In genomic region chr1:112395261-112395831, GRCh38 we compare ENCODE assay signal across 8 cellular contexts. TPM values are rescaled to one million over a fixed set of nuclear protein-coding genes. Genes with fewer than 3 reads are reported as not detected.
DNase-seq lines count a peak whose midpoint lies in the region; ATAC-seq and TF ChIP-seq lines count a peak whose summit lies in the region.

No MANE protein-coding gene starts in this region.

- peaks cover 24% of the 10 kb centered on the region for H3K4me1 Mint-ChIP-seq in activated naive CD4-positive, alpha-beta T cell treated with anti-CD3 and anti-CD28 coated beads, Interleukin-2, amount 10 ng/mL, durations not matched to agents 7 days and 5 days

- no peaks in the 10 kb centered on the region for H3K36me3 ChIP-seq in upper lobe of right lung

- ATAC-seq in upper lobe of right lung (no peak), GM21786 (IDR thresholded peaks at IDR 0.05; ENCODE audit: unreplicated experiment) (no peak)

- 9 to 20% methylated on average over 6 of the region's 6 CpGs for WGBS in lower leg skin, 2 donors

- H3K36me3 Mint-ChIP-seq in activated naive CD4-positive, alpha-beta T cell treated with anti-CD3 and anti-CD28 coated beads, Interleukin-2, amount 10 ng/mL, durations not matched to agents 7 days and 5 days = no peaks in the 10 kb centered on the region

- H3K27ac ChIP-seq in upper lobe of right lung = peak overlapping the region; percentile 91

- peaks cover 22% of the 10 kb centered on the region for H3K4me1 ChIP-seq in upper lobe of right lung

- H3K9me3 Mint-ChIP-seq in activated naive CD4-positive, alpha-beta T cell treated with anti-CD3 and anti-CD28 coated beads, Interleukin-2, amount 10 ng/mL, durations not matched to agents 7 days and 5 days = no peaks in the 10 kb centered on the region

- no peak for TF ChIP-seq POLR2A in lower leg skin (IDR thresholded peaks at IDR 0.05)

- H3K4me3 Mint-ChIP-seq in activated naive CD4-positive, alpha-beta T cell treated with anti-CD3 and anti-CD28 coated beads, Interleukin-2, amount 10 ng/mL, durations not matched to agents 7 days and 5 days = peak overlapping the region; percentile 88

- H3K27me3 ChIP-seq in upper lobe of right lung = no peaks in the 10 kb centered on the region

- H3K27ac Mint-ChIP-seq in activated naive CD4-positive, alpha-beta T cell treated with anti-CD3 and anti-CD28 coated beads, Interleukin-2, amount 10 ng/mL, durations not matched to agents 7 days and 5 days = no peak overlapping the region

- CTCF ChIA-PET in activated naive CD4-positive, alpha-beta T cell treated with anti-CD3 and anti-CD28 coated beads, Interleukin-2, amount 10 ng/mL, durations not matched to agents 7 days and 5 days (lab: Charles Lee) = interaction anchor here (1.7 kb wide), 2 partner anchors 70 to 106 kb away, joined by 4 to 13 read pairs; no protein-coding TSS in a partner anchor

- TF ChIP-seq CTCF in astrocyte of the spinal cord (IDR thresholded peaks at IDR 0.05; ENCODE audit: low read depth, low read length) (no peak), lower leg skin (IDR thresholded peaks at IDR 0.05) (no peak), upper lobe of right lung (IDR thresholded peaks at IDR 0.05) (no peak)

- intact Hi-C loops in lower leg skin (cut with DNase I; ENCODE audit: low total_unique reads) (loop anchor here (10.0 kb wide), 1 partner anchor 219 kb away; the partner anchor contains the start of genes CAPZA1 and ST7L), upper lobe of right lung (cut with DNase I) (no loop called here)

- H3K4me3 ChIP-seq in astrocyte of the spinal cord (ENCODE audit: low read depth, low read length) (peak overlapping the region; percentile 75), lower leg skin (ENCODE audit: low read depth, poor library complexity, severe bottlenecking) (peak overlapping the region; percentile 35), upper lobe of right lung (peak overlapping the region; percentile 91)

- DNase-seq in activated naive CD4-positive, alpha-beta T cell treated with anti-CD3 and anti-CD28 coated beads, Interleukin-2, amount 10 ng/mL, durations not matched to agents 7 days and 5 days = no peak
- DNase-seq in activated naive CD4-positive, alpha-beta T cell treated with anti-CD3 and anti-CD28 coated beads, Interleukin-2, amount 50 U/mL, for 16 hours = no peak
- DNase-seq in astrocyte of the spinal cord (ENCODE audit: low read depth, low spot score) (no peak), lower leg skin (ENCODE audit: low spot score in 2 of 2) (no peak), upper lobe of right lung (no peak), NCI-H526 (lab: John Stamatoyannopoulos, UW) (no peak)
- DNase-seq in stimulated activated CD8-positive, alpha-beta memory T cell treated with anti-CD3 and anti-CD28 coated beads, Interleukin-4, amount 100 ng/mL, for 48 hours = no peak

- H3K9me3 ChIP-seq in upper lobe of right lung = no peaks in the 10 kb centered on the region

- H3K27me3 Mint-ChIP-seq in activated naive CD4-positive, alpha-beta T cell treated with anti-CD3 and anti-CD28 coated beads, Interleukin-2, amount 10 ng/mL, durations not matched to agents 7 days and 5 days = peaks cover 45% of the 10 kb centered on the region

- in situ Hi-C loops in astrocyte of the spinal cord (cut with HindIII; ENCODE audit: low sequenced_read_pairs) = no loop called here

RNA-seq across cellular contexts. Expression of gene CTTNBP2NL, which starts 0.7 kb away (rescaled TPM):
- total RNA-seq in lower leg skin (10 to 100 TPM; 53.5 to 66.6 (median 59.6) TPM), upper lobe of right lung (59.4 TPM)

Comparison
In these comparisons a context has a peak if more than half of its experiments do, and no peak if none do; other contexts are left out.
1. H3K4me3 ChIP-seq: peak in every context shown above with its lines; median percentile 91 in upper lobe of right lung; 75 in astrocyte of the spinal cord; 35 in lower leg skin.